9 cellular contexts compared by ENCODE assay signal in genomic region chr12:11228268-11228879, GRCh38. TPM values are rescaled to one million over a fixed set of nuclear protein-coding genes. Genes with fewer than 3 reads are reported as not detected.
A peak's percentile ranks its signal among the peaks of the same experiment; 100 is the strongest.
DNase-seq lines count a peak whose midpoint lies in the region; ATAC-seq and TF ChIP-seq lines count a peak whose summit lies in the region.
"Had no signal": no experiment of that assay in that cellular context is flagged by ENCODE, and none has a peak within 500 bp of the region (broad histone marks: within the 10 kb centered on the region; RNA-seq: fewer than 3 reads in every experiment).

No MANE protein-coding gene starts in this region.

- H2BK120ac ChIP-seq in mesendoderm (ENCODE audit: low read depth, low read length): no peak overlapping the region

- H3K36me3 ChIP-seq in Panc1 (ENCODE audit: control insufficient read depth, insufficient read depth, low read length) (no peaks in the 10 kb centered on the region), mesendoderm (ENCODE audit: control insufficient read depth, insufficient read depth, low read length) (no peaks in the 10 kb centered on the region), gastroesophageal sphincter (no peaks in the 10 kb centered on the region)

- no peak overlapping the region for H3K56ac ChIP-seq in mesendoderm (ENCODE audit: low read length)

- BruUV-seq in Panc1 (replicated peaks; lab: Mats Ljungman, UMichigan): no TSS peak

- H3K79me2 ChIP-seq in mesendoderm (ENCODE audit: control insufficient read depth, insufficient read depth, low read length): no peaks in the 10 kb centered on the region

- no peaks in the 10 kb centered on the region for H3K9me3 ChIP-seq in Panc1 (ENCODE audit: control insufficient read depth, insufficient read depth, low read depth, low read length)
- no peaks in the 10 kb centered on the region for H3K9me3 ChIP-seq in gastroesophageal sphincter

- CTCF ChIA-PET in Panc1 (lab: Charles Lee): no interaction called here

- no peaks in the 10 kb centered on the region; the same call in 1 of the 2 replicates for H3K27me3 ChIP-seq in Panc1 (ENCODE audit: control insufficient read depth, insufficient read depth, low read length)
- no peaks in the 10 kb centered on the region for H3K27me3 ChIP-seq in mesendoderm (ENCODE audit: insufficient read depth, low read length, poor library complexity)
- no peaks in the 10 kb centered on the region for H3K27me3 ChIP-seq in gastroesophageal sphincter

- no CpG with 5 or more reads among the region's 5 CpGs for WGBS in mesendoderm (ENCODE audit: extremely low coverage, insufficient coverage, low lambda C conversion rate)
- WGBS in gastroesophageal sphincter (ENCODE audit: low coverage in 1 of 2), 2 donors: 45 to 90% methylated on average over 2 to 5 of the region's 5 CpGs

- no peak overlapping the region for H3K27ac Mint-ChIP-seq in chondrocyte (ENCODE audit: unreplicated experiment)

- no peak overlapping the region for H2AK5ac ChIP-seq in mesendoderm (ENCODE audit: low read length)

- H3K9me3 Mint-ChIP-seq in chondrocyte (ENCODE audit: low read depth): no peaks in the 10 kb centered on the region

- no peaks in the 10 kb centered on the region for H3K36me3 Mint-ChIP-seq in chondrocyte (ENCODE audit: low read depth)

- H4K5ac ChIP-seq in mesendoderm (ENCODE audit: low read length): no peak overlapping the region

- no peak overlapping the region for H2BK5ac ChIP-seq in mesendoderm (ENCODE audit: low read length)

- no peaks in the 10 kb centered on the region for H3K4me1 ChIP-seq in Panc1 (ENCODE audit: control insufficient read depth, insufficient read depth, low read length)
- H3K4me1 ChIP-seq in mesendoderm (ENCODE audit: control insufficient read depth, low read depth, low read length): no peaks in the 10 kb centered on the region
- H3K4me1 ChIP-seq in gastroesophageal sphincter: no peaks in the 10 kb centered on the region

- no peak overlapping the region for H3K9ac ChIP-seq in mesendoderm (ENCODE audit: low read length)

- no peak for TF ChIP-seq EP300 in gastroesophageal sphincter (IDR thresholded peaks at IDR 0.05)

- H3K4me2 ChIP-seq in mesendoderm (ENCODE audit: low read length): no peak overlapping the region

- H3K4me3 Mint-ChIP-seq in chondrocyte (ENCODE audit: unreplicated experiment): no peak overlapping the region
- H3K4me3 Mint-ChIP-seq: IgD-negative memory B cell had no signal

- TF ChIP-seq CTCF in GM12875 (IDR thresholded peaks at IDR 0.05; ENCODE audit: borderline replicate concordance, insufficient read depth, low read depth, low read length) (peak; percentile 76), Panc1 (IDR thresholded peaks at IDR 0.05) (peak; percentile 73), chondrocyte (IDR thresholded peaks at IDR 0.05) (peak; percentile 82), gastroesophageal sphincter (IDR thresholded peaks at IDR 0.05) (no peak)

- H3K4ac ChIP-seq in mesendoderm (ENCODE audit: low read depth, low read length): no peak overlapping the region

- in situ Hi-C loops in Panc1 (cut with HindIII; ENCODE audit: low pct_unique_long_range_greater_than_20kb, low sequenced_read_pairs): no loop called here

- peak; percentile 68 for DNase-seq in AG20443 (ENCODE audit: low spot score)
- peak; percentile 36 for DNase-seq in HPDE6-E6E7 (ENCODE audit: extremely low spot score)
- peak; percentile 39 for DNase-seq in Panc1 (ENCODE audit: low read depth, low spot score)
- no peak for DNase-seq in chondrocyte (ENCODE audit: low spot score)
- DNase-seq in mesendoderm: peak; percentile 75

- H3K4me3 ChIP-seq in GM12875 (ENCODE audit: low read depth, low read length) (no peak overlapping the region), Panc1 (ENCODE audit: low read depth in 2 of 2, low read length in 2 of 2) (no peak overlapping the region), mesendoderm (ENCODE audit: low read length) (no peak overlapping the region), gastroesophageal sphincter (no peak overlapping the region)

- H3K27me3 Mint-ChIP-seq in chondrocyte (ENCODE audit: low read depth): no peaks in the 10 kb centered on the region
- H3K27me3 Mint-ChIP-seq: IgD-negative memory B cell had no signal

- no peak overlapping the region for H3K23ac ChIP-seq in mesendoderm (ENCODE audit: low read length)

- no peak overlapping the region for H3K18ac ChIP-seq in mesendoderm (ENCODE audit: low read length)

- POLR2A ChIA-PET in Panc1 (lab: Charles Lee): no interaction called here

- no peak for TF ChIP-seq POLR2A in gastroesophageal sphincter (IDR thresholded peaks at IDR 0.05)

- no peak overlapping the region for H2BK15ac ChIP-seq in mesendoderm (replicated peaks; ENCODE audit: low read depth)

- intact Hi-C loops in Panc1 (cut with micrococcal nuclease; ENCODE audit: unreplicated experiment): loop anchor here (5.0 kb wide), 1 partner anchor 259 kb away; no protein-coding TSS in a partner anchor

- ATAC-seq in Panc1 (peak; percentile 83), HG02763 (IDR thresholded peaks at IDR 0.05; ENCODE audit: unreplicated experiment) (no peak), gastroesophageal sphincter (no peak)

- no peaks in the 10 kb centered on the region for H3K4me1 Mint-ChIP-seq in chondrocyte (ENCODE audit: low read depth)

- H3K79me1 ChIP-seq in mesendoderm (ENCODE audit: low read length): no peaks in the 10 kb centered on the region

- H3K27ac ChIP-seq in Panc1 (ENCODE audit: low read length) (no peak overlapping the region), mesendoderm (ENCODE audit: low read depth, low read length) (no peak overlapping the region), gastroesophageal sphincter (no peak overlapping the region)

- H4K8ac ChIP-seq in mesendoderm (ENCODE audit: low read depth, low read length): no peak overlapping the region

RNA-seq across cellular contexts. Expression of gene PRB3, which starts 41.1 kb away (rescaled TPM):
- total RNA-seq in Panc1 (2021; ENCODE audit: unreplicated experiment) (not detected), chondrocyte (not detected in 3 replicates), gastroesophageal sphincter (not detected)
- polyA plus RNA-seq in Panc1 (2012; ENCODE audit: insufficient read length): not detected
- polyA plus RNA-seq in mesendoderm (2013, experiment 1 of 2): 0.90 TPM
- polyA plus RNA-seq in mesendoderm (2013, experiment 2 of 2): 0.95 TPM
- polyA plus RNA-seq: IgD-negative memory B cell had no signal

RNA-seq across cellular contexts. Expression of gene TAS2R42, which starts 41.6 kb away (rescaled TPM):
- total RNA-seq in Panc1 (2021; ENCODE audit: unreplicated experiment) (not detected), chondrocyte (not detected in 3 replicates), gastroesophageal sphincter (not detected)
- polyA plus RNA-seq in Panc1 (2012; ENCODE audit: insufficient read length): not detected
- polyA plus RNA-seq in mesendoderm (2013, experiment 1 of 2): not detected
- polyA plus RNA-seq in mesendoderm (2013, experiment 2 of 2): not detected
- polyA plus RNA-seq: IgD-negative memory B cell had no signal

RNA-seq across cellular contexts. Expression of gene SMIM10L1, which starts 57.4 kb away (rescaled TPM):
- total RNA-seq in Panc1 (2021; ENCODE audit: unreplicated experiment): 6.0 TPM
- polyA plus RNA-seq in Panc1 (2012; ENCODE audit: insufficient read length): 3.5 TPM
- 11.8 to 15.8 TPM (median 12.2 TPM) in 3 replicates for total RNA-seq in chondrocyte
- polyA plus RNA-seq in mesendoderm (2013, experiment 1 of 2): 19.4 TPM
- polyA plus RNA-seq in mesendoderm (2013, experiment 2 of 2): 19.7 TPM
- total RNA-seq in gastroesophageal sphincter: 10 to 100 TPM; 12.5 to 18.2 (median 16.6) TPM

Comparison
In these comparisons a context has a peak if more than half of its experiments do, and no peak if none do; other contexts are left out.
1. CTCF ChIP-seq: peak in GM12875 (single experiment), Panc1 (single experiment) and chondrocyte (single experiment); none in gastroesophageal sphincter (0 of 4).